Comparison of ENCODE assay signal across 22 cellular contexts in genomic region chr15:63478243-63478642, GRCh38. TPM values are rescaled to one million over a fixed set of nuclear protein-coding genes. Genes with fewer than 3 reads are reported as not detected.
DNase-seq lines count a peak whose midpoint lies in the region; ATAC-seq lines count a peak whose summit lies in the region.
"Had no signal": no experiment of that assay in that cellular context is flagged by ENCODE, and none has a peak within 500 bp of the region (broad histone marks: within the 10 kb centered on the region; RNA-seq: fewer than 3 reads in every experiment).

No MANE protein-coding gene starts in this region.

- intact Hi-C loops in dendritic cell treated with granulocyte-macrophage colony-stimulating factor and Interleukin-4, amounts not matched to agents 40 ng/mL and 50 ng/mL, for 4 days (cut with micrococcal nuclease): no loop called here

- H3K27ac Mint-ChIP-seq in activated naive CD4-positive, alpha-beta T cell treated with anti-CD3 and anti-CD28 coated beads, Interleukin-2, amount 10 ng/mL, durations not matched to agents 7 days and 5 days: peak overlapping the region; percentile 71
- peak overlapping the region; percentile 93 to 100 (median 97) for H3K27ac Mint-ChIP-seq in IgD-negative memory B cell
- peak overlapping the region; percentile 92 for H3K27ac Mint-ChIP-seq in dendritic cell treated with granulocyte-macrophage colony-stimulating factor and Interleukin-4, amounts not matched to agents 40 ng/mL and 50 ng/mL, for 4 days
- H3K27ac Mint-ChIP-seq in stimulated activated naive B cell treated with anti-CD40 and anti-IgM and Interleukin-4, amounts not matched to agents 10 μg/mL and 1 μg/mL and 100 μg/mL, for 72 hours: peak overlapping the region; percentile 42
- H3K27ac Mint-ChIP-seq in immature natural killer cell: no peak overlapping the region
- H3K27ac Mint-ChIP-seq: WTC11 had no signal

- no peak overlapping the region for H3K4me3 Mint-ChIP-seq in activated naive CD4-positive, alpha-beta T cell treated with anti-CD3 and anti-CD28 coated beads, Interleukin-2, amount 10 ng/mL, durations not matched to agents 7 days and 5 days
- H3K4me3 Mint-ChIP-seq in IgD-negative memory B cell (peak overlapping the region in 1 of 4 donors; percentile 80), immature natural killer cell (no peak overlapping the region)
- no peak overlapping the region for H3K4me3 Mint-ChIP-seq in dendritic cell treated with granulocyte-macrophage colony-stimulating factor and Interleukin-4, amounts not matched to agents 40 ng/mL and 50 ng/mL, for 4 days
- no peak overlapping the region for H3K4me3 Mint-ChIP-seq in stimulated activated naive B cell treated with anti-CD40 and anti-IgM and Interleukin-4, amounts not matched to agents 10 μg/mL and 1 μg/mL and 100 μg/mL, for 72 hours
- H3K4me3 Mint-ChIP-seq: WTC11 had no signal

- no peaks in the 10 kb centered on the region for H3K27me3 Mint-ChIP-seq in activated naive CD4-positive, alpha-beta T cell treated with anti-CD3 and anti-CD28 coated beads, Interleukin-2, amount 10 ng/mL, durations not matched to agents 7 days and 5 days
- peaks cover 2% of the 10 kb centered on the region for H3K27me3 Mint-ChIP-seq in IgD-negative memory B cell
- H3K27me3 Mint-ChIP-seq in dendritic cell treated with granulocyte-macrophage colony-stimulating factor and Interleukin-4, amounts not matched to agents 40 ng/mL and 50 ng/mL, for 4 days: no peaks in the 10 kb centered on the region
- H3K27me3 Mint-ChIP-seq in stimulated activated naive B cell treated with anti-CD40 and anti-IgM and Interleukin-4, amounts not matched to agents 10 μg/mL and 1 μg/mL and 100 μg/mL, for 72 hours: no peaks in the 10 kb centered on the region
- H3K27me3 Mint-ChIP-seq in immature natural killer cell (ENCODE audit: low read depth in 3 of 3): peaks cover 0 to 6% (median 3%) of the 10 kb centered on the region in 3 donors

- H3K4me1 Mint-ChIP-seq in activated naive CD4-positive, alpha-beta T cell treated with anti-CD3 and anti-CD28 coated beads, Interleukin-2, amount 10 ng/mL, durations not matched to agents 7 days and 5 days: peaks cover 74% of the 10 kb centered on the region
- H3K4me1 Mint-ChIP-seq in IgD-negative memory B cell (peaks cover 36 to 72% (median 57%) of the 10 kb centered on the region in 3 donors), immature natural killer cell (peaks cover 9 to 19% of the 10 kb centered on the region in 2 donors)
- H3K4me1 Mint-ChIP-seq in dendritic cell treated with granulocyte-macrophage colony-stimulating factor and Interleukin-4, amounts not matched to agents 40 ng/mL and 50 ng/mL, for 4 days (ENCODE audit: low read depth): peaks cover 85% of the 10 kb centered on the region
- H3K4me1 Mint-ChIP-seq in stimulated activated naive B cell treated with anti-CD40 and anti-IgM and Interleukin-4, amounts not matched to agents 10 μg/mL and 1 μg/mL and 100 μg/mL, for 72 hours: peaks cover 55 to 89% of the 10 kb centered on the region in 2 donors

- ATAC-seq in stimulated activated naive B cell treated with anti-CD40 and anti-IgM and Interleukin-4, amounts not matched to agents 10 μg/mL and 1 μg/mL and 100 μg/mL, for 72 hours (replicated peaks): no peak
- ATAC-seq: body of pancreas, left lobe of liver, mucosa of descending colon, right cardiac atrium, WTC11 had no signal

- H3K36me3 Mint-ChIP-seq in activated naive CD4-positive, alpha-beta T cell treated with anti-CD3 and anti-CD28 coated beads, Interleukin-2, amount 10 ng/mL, durations not matched to agents 7 days and 5 days: no peaks in the 10 kb centered on the region
- H3K36me3 Mint-ChIP-seq in IgD-negative memory B cell (peaks cover 3% of the 10 kb centered on the region), immature natural killer cell (no peaks in the 10 kb centered on the region)
- H3K36me3 Mint-ChIP-seq in dendritic cell treated with granulocyte-macrophage colony-stimulating factor and Interleukin-4, amounts not matched to agents 40 ng/mL and 50 ng/mL, for 4 days (ENCODE audit: low read depth): no peaks in the 10 kb centered on the region
- H3K36me3 Mint-ChIP-seq in stimulated activated naive B cell treated with anti-CD40 and anti-IgM and Interleukin-4, amounts not matched to agents 10 μg/mL and 1 μg/mL and 100 μg/mL, for 72 hours: no peaks in the 10 kb centered on the region
- H3K36me3 Mint-ChIP-seq: WTC11 had no signal

- no peaks in the 10 kb centered on the region for H3K9me3 Mint-ChIP-seq in activated naive CD4-positive, alpha-beta T cell treated with anti-CD3 and anti-CD28 coated beads, Interleukin-2, amount 10 ng/mL, durations not matched to agents 7 days and 5 days
- H3K9me3 Mint-ChIP-seq in IgD-negative memory B cell (no peaks in the 10 kb centered on the region), immature natural killer cell (no peaks in the 10 kb centered on the region)
- no peaks in the 10 kb centered on the region for H3K9me3 Mint-ChIP-seq in dendritic cell treated with granulocyte-macrophage colony-stimulating factor and Interleukin-4, amounts not matched to agents 40 ng/mL and 50 ng/mL, for 4 days
- H3K9me3 Mint-ChIP-seq in stimulated activated naive B cell treated with anti-CD40 and anti-IgM and Interleukin-4, amounts not matched to agents 10 μg/mL and 1 μg/mL and 100 μg/mL, for 72 hours: no peaks in the 10 kb centered on the region
- H3K9me3 Mint-ChIP-seq: WTC11 had no signal

- no peak for DNase-seq in activated naive CD4-positive, alpha-beta T cell treated with anti-CD3 and anti-CD28 coated beads, Interleukin-2, amount 10 ng/mL, durations not matched to agents 7 days and 5 days
- DNase-seq in activated naive CD4-positive, alpha-beta T cell treated with Interleukin-2 at 50 U/mL for 16 hours: no peak
- DNase-seq in stimulated activated naive B cell treated with anti-CD40 and anti-IgM and Interleukin-4, amounts not matched to agents 10 μg/mL and 1 μg/mL and 100 μg/mL, for 72 hours: no peak
- no peak for DNase-seq in NCI-H446 treated with DMSO at 0.1 percent for 48 hours (lab: John Stamatoyannopoulos, UW)
- no peak for DNase-seq in immature natural killer cell
- no peak for DNase-seq in EL
- DNase-seq: activated CD8-positive, alpha-beta memory T cell treated with anti-CD3 and anti-CD28 coated beads, Interleukin-2, amount 50 U/mL, for 4 hours; activated naive CD4-positive, alpha-beta T cell; body of pancreas; dermis blood vessel endothelial cell; esophagus squamous epithelium; MG63; mucosa of descending colon; NCI-H1694; NCI-H345; right cardiac atrium; stimulated activated naive CD4-positive, alpha-beta T cell treated with Interleukin-2 at 50 U/mL for 16 hours; upper lobe of left lung had no signal

- CTCF ChIA-PET in activated naive CD4-positive, alpha-beta T cell treated with anti-CD3 and anti-CD28 coated beads, Interleukin-2, amount 10 ng/mL, durations not matched to agents 7 days and 5 days (lab: Charles Lee): interaction anchor here (1.1 to 1.6 kb wide), 2 partner anchors 9 to 11 kb away, joined by 5 to 6 read pairs; no protein-coding TSS in a partner anchor

RNA-seq across cellular contexts. Expression of gene USP3, which starts 26.1 kb away (rescaled TPM):
- 42.7 TPM for polyA plus RNA-seq in IgD-negative memory B cell
- polyA plus RNA-seq in immature natural killer cell: 10 to 100 TPM; 24.7 to 39.1 (median 32.9) TPM

Comparison
In these comparisons a context has a peak if more than half of its experiments do, and no peak if none do; other contexts are left out.
1. H3K27ac Mint-ChIP-seq: peak in activated naive CD4-positive, alpha-beta T cell treated with anti-CD3 and anti-CD28 coated beads, Interleukin-2, amount 10 ng/mL, durations not matched to agents 7 days and 5 days (single experiment), IgD-negative memory B cell (3 of 3), dendritic cell treated with granulocyte-macrophage colony-stimulating factor and Interleukin-4, amounts not matched to agents 40 ng/mL and 50 ng/mL, for 4 days (single experiment) and stimulated activated naive B cell treated with anti-CD40 and anti-IgM and Interleukin-4, amounts not matched to agents 10 μg/mL and 1 μg/mL and 100 μg/mL, for 72 hours (single experiment); none in immature natural killer cell (0 of 6).